Comparison of ENCODE assay signal across 7 cellular contexts in genomic region chr2:47907097-47907781, GRCh38. TPM values are rescaled to one million over a fixed set of nuclear protein-coding genes. Genes with fewer than 3 reads are reported as not detected.
A peak's percentile ranks its signal among the peaks of the same experiment; 100 is the strongest.
DNase-seq lines count a peak whose midpoint lies in the region; ATAC-seq and TF ChIP-seq lines count a peak whose summit lies in the region.

No MANE protein-coding gene starts in this region.

- H3K36me3 Mint-ChIP-seq in chondrocyte (ENCODE audit: low read depth), result no peaks in the 10 kb centered on the region

- CTCF ChIA-PET in HEK293 (lab: Yijun Ruan, JAX), result interaction anchor here (0.6 to 1.9 kb wide), 6 partner anchors 87 to 434 kb away, joined by 3 to 10 read pairs (median 3); no protein-coding TSS in a partner anchor

- no peaks in the 10 kb centered on the region for H3K9me3 ChIP-seq in HEK293 (ENCODE audit: control insufficient read depth, insufficient read depth, low read depth, low read length)
- no peaks in the 10 kb centered on the region for H3K9me3 ChIP-seq in tibial nerve

- peak overlapping the region; percentile 96 for H3K27ac Mint-ChIP-seq in chondrocyte (ENCODE audit: unreplicated experiment)

- no peaks in the 10 kb centered on the region for H3K27me3 ChIP-seq in tibial nerve

- H3K9me3 Mint-ChIP-seq in chondrocyte (ENCODE audit: low read depth), result no peaks in the 10 kb centered on the region

- H3K4me1 ChIP-seq in HEK293 (ENCODE audit: control insufficient read depth, insufficient read depth, low read length), result peaks cover 9% of the 10 kb centered on the region; the same call in 1 of the 2 replicates
- peaks cover 0 to 23% (median 2%) of the 10 kb centered on the region in 4 donors for H3K4me1 ChIP-seq in tibial nerve

- peaks cover 26% of the 10 kb centered on the region for H3K4me1 Mint-ChIP-seq in chondrocyte (ENCODE audit: low read depth)

- TF ChIP-seq POLR2A in tibial nerve (IDR thresholded peaks at IDR 0.05), result no peak

- no peaks in the 10 kb centered on the region for H3K27me3 Mint-ChIP-seq in chondrocyte (ENCODE audit: low read depth)

- ATAC-seq in GM21360 (IDR thresholded peaks at IDR 0.05; ENCODE audit: unreplicated experiment), result no peak
- ATAC-seq in GM21619 (IDR thresholded peaks at IDR 0.05; ENCODE audit: unreplicated experiment), result no peak

- H3K4me3 Mint-ChIP-seq in chondrocyte (ENCODE audit: unreplicated experiment), result peak overlapping the region; percentile 85

- H3K36me3 ChIP-seq in HEK293 (ENCODE audit: control insufficient read depth in 2 of 2, insufficient read depth in 1 of 2, low read length in 2 of 2), result no peaks in the 10 kb centered on the region
- no peaks in the 10 kb centered on the region for H3K36me3 ChIP-seq in tibial nerve

- TF ChIP-seq EP300 in tibial nerve (IDR thresholded peaks at IDR 0.05), result no peak

- WGBS in tibial nerve, 2 donors, result 25% methylated on average over 13 of the region's 13 CpGs

- DNase-seq in T-helper 2 cell (peak in 3 of 5 experiments; percentile 45 to 92 (median 57)), chondrocyte (ENCODE audit: low spot score) (no peak), mucosa of gallbladder (ENCODE audit: low spot score) (peak; percentile 11), tibial nerve (ENCODE audit: low spot score in 2 of 2) (peak; percentile 30 to 35)

- H3K27ac ChIP-seq in HEK293 (ENCODE audit: extremely low read depth, low read depth, low read length), result peak overlapping the region; percentile 81
- H3K27ac ChIP-seq in tibial nerve, result peak overlapping the region; percentile 97 to 100 (median 98)

- POLR2A ChIA-PET in HEK293 (lab: Yijun Ruan, JAX), result interaction anchor here (0.7 to 1.9 kb wide), 4 partner anchors 77 to 504 kb away, joined by 3 to 7 read pairs (median 4); partner anchors contain the start of genes MSH2 and MSH6

- peak overlapping the region; percentile 67 for H3K4me3 ChIP-seq in HEK293 (ENCODE audit: low read depth, low read length)
- peak overlapping the region; percentile 41 to 90 (median 75) for H3K4me3 ChIP-seq in tibial nerve

- no peak for TF ChIP-seq CTCF in HEK293 (tag by site-specific recombination; IDR thresholded peaks at IDR 0.05)
- TF ChIP-seq CTCF in chondrocyte (IDR thresholded peaks at IDR 0.05), result peak; percentile 51
- TF ChIP-seq CTCF in tibial nerve (IDR thresholded peaks at IDR 0.05), result peak in 1 of 5 experiments; percentile 34

TF ChIP-seq in HEK293, 187 proteins besides CTCF, POLR2A, EP300 and RAD21:
- no peak for TF ChIP-seq ZNF658 (tag by site-specific recombination; IDR thresholded peaks at IDR 0.05)
- TF ChIP-seq ZBTB21 (tag by site-specific recombination; IDR thresholded peaks at IDR 0.05), result 0 out of 2 replicates have a peak, but pooled peaks have one; percentile 8
- no peak for TF ChIP-seq ZNF701 (tag by site-specific recombination; IDR thresholded peaks at IDR 0.05)
- TF ChIP-seq ZNF175 (tag by site-specific recombination; IDR thresholded peaks at IDR 0.05), result no peak
- TF ChIP-seq ZNF561 (tag by site-specific recombination; IDR thresholded peaks at IDR 0.05; ENCODE audit: borderline replicate concordance), result no peak
- peak; percentile 55 for TF ChIP-seq ZNF335 (tag by site-specific recombination; conservative IDR thresholded peaks at IDR 0.05)
- no peak for TF ChIP-seq ZNF280C (tag by site-specific recombination; IDR thresholded peaks at IDR 0.05)
- 0 out of 2 replicates have a peak, but pooled peaks have one; percentile 11 for TF ChIP-seq ZEB2 (tag by site-specific recombination; IDR thresholded peaks at IDR 0.05)
- no peak for TF ChIP-seq ZNF785 (tag by site-specific recombination; IDR thresholded peaks at IDR 0.05)
- TF ChIP-seq ZNF24 (tag by site-specific recombination; IDR thresholded peaks at IDR 0.05), result 0 out of 2 replicates have a peak, but pooled peaks have one; percentile 17
- TF ChIP-seq WT1 (tag by site-specific recombination; IDR thresholded peaks at IDR 0.05), result no peak
- TF ChIP-seq ZNF362 (tag by site-specific recombination; IDR thresholded peaks at IDR 0.05), result 0 out of 2 replicates have a peak, but pooled peaks have one; percentile 11
- TF ChIP-seq ZNF585B (tag by site-specific recombination; IDR thresholded peaks at IDR 0.05), result no peak
- TF ChIP-seq FEZF1 (tag by site-specific recombination; IDR thresholded peaks at IDR 0.05), result peak; percentile 33
- TF ChIP-seq HOXC10 (CRISPR knock-in tag; IDR thresholded peaks at IDR 0.05), result no peak
- no peak for TF ChIP-seq BCL11A (tag by site-specific recombination; IDR thresholded peaks at IDR 0.05; ENCODE audit: low read depth)
- 0 out of 2 replicates have a peak, but pooled peaks have one; percentile 24 for TF ChIP-seq BCL6B (tag by site-specific recombination; IDR thresholded peaks at IDR 0.05)

RNA-seq across cellular contexts. Expression of gene FBXO11, which starts 0.9 kb away (rescaled TPM):
- total RNA-seq in chondrocyte (57.9 to 58.7 TPM (median 58.1 TPM) in 3 replicates), mucosa of gallbladder (58.2 TPM), tibial nerve (10 to 100 TPM; 49.5 to 98.0 (median 68.8) TPM)
